Comparison of ENCODE assay signal across 8 cellular contexts in genomic region chr1:209651148-209651547, GRCh38. TPM values are rescaled to one million over a fixed set of nuclear protein-coding genes. Genes with fewer than 3 reads are reported as not detected.
DNase-seq lines count a peak whose midpoint lies in the region; ATAC-seq and TF ChIP-seq lines count a peak whose summit lies in the region.

No MANE protein-coding gene starts in this region.

- peaks cover 5% of the 10 kb centered on the region for H4K20me1 ChIP-seq in smooth muscle cell (ENCODE audit: low read depth)

- no peaks in the 10 kb centered on the region for H3K9me3 Mint-ChIP-seq in activated CD4-positive, alpha-beta memory T cell treated with anti-CD3 and anti-CD28 coated beads, Interleukin-2, amount 10 ng/mL, durations not matched to agents 7 days and 5 days
- no peaks in the 10 kb centered on the region for H3K9me3 Mint-ChIP-seq in CD8-positive, alpha-beta memory T cell

- TF ChIP-seq CTCF in smooth muscle cell (IDR thresholded peaks at IDR 0.05; ENCODE audit: borderline replicate concordance, insufficient read depth, poor library complexity, severe bottlenecking) = no peak

- H3K36me3 Mint-ChIP-seq in activated CD4-positive, alpha-beta memory T cell treated with anti-CD3 and anti-CD28 coated beads, Interleukin-2, amount 10 ng/mL, durations not matched to agents 7 days and 5 days (ENCODE audit: low read depth) = peaks cover 3% of the 10 kb centered on the region
- no peaks in the 10 kb centered on the region for H3K36me3 Mint-ChIP-seq in CD8-positive, alpha-beta memory T cell

- peak overlapping the region; percentile 64 for H3K27ac Mint-ChIP-seq in activated CD4-positive, alpha-beta memory T cell treated with anti-CD3 and anti-CD28 coated beads, Interleukin-2, amount 10 ng/mL, durations not matched to agents 7 days and 5 days
- H3K27ac Mint-ChIP-seq in CD8-positive, alpha-beta memory T cell = peak overlapping the region in 3 of 8 donors; percentile 61 to 79 (median 63)

- no peaks in the 10 kb centered on the region for H3K27me3 ChIP-seq in smooth muscle cell (ENCODE audit: low read depth)
- H3K27me3 ChIP-seq in CD8-positive, alpha-beta memory T cell (ENCODE audit: insufficient read depth, low read length, poor library complexity, severe bottlenecking) = no peaks in the 10 kb centered on the region

- peak overlapping the region; percentile 89 for H3K27ac ChIP-seq in smooth muscle cell (ENCODE audit: low read depth)
- no peak overlapping the region for H3K27ac ChIP-seq in CD8-positive, alpha-beta memory T cell (ENCODE audit: low read depth, low read length)

- no peak overlapping the region for H3K4me3 Mint-ChIP-seq in activated CD4-positive, alpha-beta memory T cell treated with anti-CD3 and anti-CD28 coated beads, Interleukin-2, amount 10 ng/mL, durations not matched to agents 7 days and 5 days
- H3K4me3 Mint-ChIP-seq in CD8-positive, alpha-beta memory T cell = no peak overlapping the region

- peak overlapping the region; percentile 61 for H3K9ac ChIP-seq in smooth muscle cell (ENCODE audit: low read depth)

- POLR2A ChIA-PET in activated CD4-positive, alpha-beta memory T cell treated with anti-CD3 and anti-CD28 coated beads, Interleukin-2, amount 10 ng/mL, durations not matched to agents 7 days and 5 days (lab: Charles Lee) = interaction anchor here (0.6 to 1.8 kb wide), 4 partner anchors 16 to 118 kb away, joined by 3 to 5 read pairs (median 3); no protein-coding TSS in a partner anchor
- POLR2A ChIA-PET in CD8-positive, alpha-beta memory T cell (lab: Charles Lee) = no interaction called here

- H3K79me2 ChIP-seq in smooth muscle cell (ENCODE audit: low read depth) = no peaks in the 10 kb centered on the region

- H3K27me3 Mint-ChIP-seq in activated CD4-positive, alpha-beta memory T cell treated with anti-CD3 and anti-CD28 coated beads, Interleukin-2, amount 10 ng/mL, durations not matched to agents 7 days and 5 days = no peaks in the 10 kb centered on the region
- peaks cover 0 to 3% of the 10 kb centered on the region in 2 donors for H3K27me3 Mint-ChIP-seq in CD8-positive, alpha-beta memory T cell

- no peak overlapping the region for H2AFZ ChIP-seq in smooth muscle cell (ENCODE audit: low read depth)

- H3K4me1 Mint-ChIP-seq in activated CD4-positive, alpha-beta memory T cell treated with anti-CD3 and anti-CD28 coated beads, Interleukin-2, amount 10 ng/mL, durations not matched to agents 7 days and 5 days = peaks cover 58% of the 10 kb centered on the region
- H3K4me1 Mint-ChIP-seq in CD8-positive, alpha-beta memory T cell = peaks cover 3 to 18% (median 11%) of the 10 kb centered on the region in 3 donors

- CTCF ChIA-PET in activated CD4-positive, alpha-beta memory T cell treated with anti-CD3 and anti-CD28 coated beads, Interleukin-2, amount 10 ng/mL, durations not matched to agents 7 days and 5 days (lab: Charles Lee) = interaction anchor here (0.7 to 2.2 kb wide), 5 partner anchors 22 to 99 kb away, joined by 3 to 8 read pairs (median 4); no protein-coding TSS in a partner anchor
- CTCF ChIA-PET in CD8-positive, alpha-beta memory T cell (lab: Charles Lee) = no interaction called here

- H3K4me3 ChIP-seq in smooth muscle cell = peak overlapping the region; percentile 44
- H3K4me3 ChIP-seq in CD8-positive, alpha-beta memory T cell (ENCODE audit: low read length) = no peak overlapping the region

- no peaks in the 10 kb centered on the region for H3K36me3 ChIP-seq in smooth muscle cell (ENCODE audit: low read depth)
- H3K36me3 ChIP-seq in CD8-positive, alpha-beta memory T cell (ENCODE audit: insufficient read depth, low read length) = no peaks in the 10 kb centered on the region

- H3F3A ChIP-seq in smooth muscle cell (ENCODE audit: low read depth) = peaks cover 14% of the 10 kb centered on the region

- DNase-seq in AG20443 (ENCODE audit: low spot score) (peak; percentile 93), Kasumi-1 (lab: John Stamatoyannopoulos, UW) (peak; percentile 60 to 74), fibroblast of peridontal ligament (ENCODE audit: extremely low read depth) (peak; percentile 56), smooth muscle cell (lab: John Stamatoyannopoulos, UW; ENCODE audit: unreplicated experiment) (no peak), GM19238 (ENCODE audit: insufficient read length, low spot score) (no peak)
- peak; percentile 88 for DNase-seq in activated CD4-positive, alpha-beta memory T cell treated with anti-CD3 and anti-CD28 coated beads, Interleukin-2, amount 10 ng/mL, durations not matched to agents 7 days and 5 days
- no peak for DNase-seq in CD8-positive, alpha-beta memory T cell

- WGBS in smooth muscle cell (ENCODE audit: low lambda C conversion rate) = 31% methylated on average over 5 of the region's 5 CpGs

- ATAC-seq in GM21360 (IDR thresholded peaks at IDR 0.05; ENCODE audit: unreplicated experiment) = peak; percentile 69

- no peaks in the 10 kb centered on the region for H3K9me3 ChIP-seq in smooth muscle cell (replicated peaks; ENCODE audit: low read depth)
- H3K9me3 ChIP-seq in CD8-positive, alpha-beta memory T cell (ENCODE audit: low read length) = no peaks in the 10 kb centered on the region

- H3K4me2 ChIP-seq in smooth muscle cell = peak overlapping the region; percentile 42

- H3K4me1 ChIP-seq in smooth muscle cell (ENCODE audit: low read depth) = peaks cover 11% of the 10 kb centered on the region
- H3K4me1 ChIP-seq in CD8-positive, alpha-beta memory T cell (ENCODE audit: insufficient read depth, low read length) = peaks cover 4% of the 10 kb centered on the region

RNA-seq across cellular contexts. Expression of gene LAMB3, which starts 1.1 kb away (rescaled TPM):
- total RNA-seq in activated CD4-positive, alpha-beta memory T cell treated with anti-CD3 and anti-CD28 coated beads, Interleukin-2, amount 10 ng/mL, durations not matched to agents 7 days and 5 days = 1 to 10 TPM; 4.2 to 4.4 TPM
- 24.0 and 29.2 TPM in 2 replicates for total RNA-seq in smooth muscle cell
- 17.0 and 67.5 TPM in 2 replicates for polyA plus RNA-seq in smooth muscle cell
- total RNA-seq in CD8-positive, alpha-beta memory T cell = 1 to 10 TPM in 1 of 2 experiments, under 1 TPM in 1; 0.92 to 1.3 TPM
- 0.28 TPM for polyA plus RNA-seq in CD8-positive, alpha-beta memory T cell

RNA-seq across cellular contexts. Expression of gene G0S2, which starts 24.1 kb away (rescaled TPM):
- total RNA-seq in activated CD4-positive, alpha-beta memory T cell treated with anti-CD3 and anti-CD28 coated beads, Interleukin-2, amount 10 ng/mL, durations not matched to agents 7 days and 5 days = 1 to 10 TPM; 7.3 to 7.6 TPM
- 2.1 and 7.6 TPM in 2 replicates for total RNA-seq in smooth muscle cell
- 5.7 and 6.7 TPM in 2 replicates for polyA plus RNA-seq in smooth muscle cell
- 1 to 10 TPM; 3.8 to 4.5 TPM for total RNA-seq in CD8-positive, alpha-beta memory T cell
- polyA plus RNA-seq in CD8-positive, alpha-beta memory T cell = not detected

RNA-seq across cellular contexts. Expression of gene HSD11B1, which starts 53.5 kb away (rescaled TPM):
- total RNA-seq in activated CD4-positive, alpha-beta memory T cell treated with anti-CD3 and anti-CD28 coated beads, Interleukin-2, amount 10 ng/mL, durations not matched to agents 7 days and 5 days = 10 to 100 TPM in 1 of 2 experiments, 1 to 10 TPM in 1; 8.7 to 11.4 TPM
- total RNA-seq in smooth muscle cell = not detected in 2 replicates
- 0.74 TPM in 1 of 2 replicates, not detected in the other for polyA plus RNA-seq in smooth muscle cell
- under 1 TPM; 0.59 to 0.80 TPM for total RNA-seq in CD8-positive, alpha-beta memory T cell
- polyA plus RNA-seq in CD8-positive, alpha-beta memory T cell = 0.30 TPM

Comparison
In these comparisons a context has a peak if more than half of its experiments do, and no peak if none do; other contexts are left out.
1. DNase-seq: peak in AG20443 (single experiment), Kasumi-1 (2 of 2), activated CD4-positive, alpha-beta memory T cell treated with anti-CD3 and anti-CD28 coated beads, Interleukin-2, amount 10 ng/mL, durations not matched to agents 7 days and 5 days (single experiment) and fibroblast of peridontal ligament (single experiment); none in smooth muscle cell (single experiment), CD8-positive, alpha-beta memory T cell (0 of 5) and GM19238 (single experiment).